In the genomic region with DNA sequence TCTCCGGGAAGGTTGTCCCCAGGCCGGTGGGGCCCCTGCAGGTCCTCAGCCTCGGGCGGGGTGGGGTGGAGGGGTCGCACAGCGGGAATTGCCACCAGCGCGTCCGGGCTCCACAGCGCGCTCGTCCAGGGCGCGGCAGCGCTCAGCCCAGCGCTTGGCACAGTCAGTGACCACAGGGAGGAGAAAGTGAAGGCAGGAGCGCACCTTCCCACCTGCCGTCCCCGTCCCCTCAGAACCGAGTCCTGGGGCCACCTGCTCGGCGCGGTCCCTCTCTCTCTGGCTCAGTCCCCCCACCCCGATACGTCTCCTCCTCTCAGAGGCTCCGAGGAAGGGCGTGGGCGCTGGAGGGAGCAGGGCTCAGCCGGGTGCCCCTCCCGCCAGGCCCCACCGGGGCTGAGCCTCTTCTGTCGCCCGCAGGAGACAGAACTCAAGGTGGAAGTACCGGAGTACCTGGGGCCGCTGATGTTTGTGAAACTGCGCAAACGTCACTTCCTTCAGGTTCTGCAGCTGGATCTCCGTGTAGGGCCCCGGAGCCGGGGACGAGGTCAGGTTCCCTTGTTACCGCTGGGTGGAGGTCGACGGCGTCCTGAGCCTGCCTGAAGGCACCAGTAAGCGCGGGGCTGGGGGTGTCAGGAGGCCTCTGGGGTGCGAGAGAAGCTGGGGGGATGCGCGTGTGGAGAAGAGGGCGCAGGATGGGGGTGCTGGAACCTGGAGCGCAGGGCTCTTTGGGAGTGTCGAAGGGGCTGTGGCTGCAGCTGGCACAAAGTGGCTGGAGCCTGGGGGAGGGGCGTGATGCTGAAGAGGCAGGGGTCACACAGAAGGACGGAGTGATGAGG, we compare ENCODE assay signal across 2 cellular contexts.
TF ChIP-seq lines count a peak whose summit lies in the region.

No MANE protein-coding gene starts in this region.

TF ChIP-seq in GM12891, 5 proteins besides CTCF, POLR2A, EP300 and RAD21:
- peak; percentile 73 for TF ChIP-seq TAF1 (IDR thresholded peaks at IDR 0.05; ENCODE audit: low read depth, low read length)

TF ChIP-seq in H1, 55 proteins besides CTCF, POLR2A, EP300 and RAD21:
- peak; percentile 44 for TF ChIP-seq KDM4A (IDR thresholded peaks at IDR 0.05; ENCODE audit: low read depth, low read length, severe bottlenecking)
- 0 out of 2 replicates have a peak, but pooled peaks have one; percentile 41 for TF ChIP-seq TBP (IDR thresholded peaks at IDR 0.05; ENCODE audit: low read depth, low read length)
- peak; percentile 42 for TF ChIP-seq ASH2L (IDR thresholded peaks at IDR 0.05; ENCODE audit: low read length)
- TF ChIP-seq CREB1 (IDR thresholded peaks at IDR 0.05): peak; percentile 82
- TF ChIP-seq GABPA (IDR thresholded peaks at IDR 0.05; ENCODE audit: borderline replicate concordance, insufficient read depth, low read length): peak; percentile 77; the same call in 1 of the 2 replicates
- TF ChIP-seq TAF1 (IDR thresholded peaks at IDR 0.05; ENCODE audit: low read depth, low read length): 0 out of 2 replicates have a peak, but pooled peaks have one; percentile 46
